In the genomic region with DNA sequence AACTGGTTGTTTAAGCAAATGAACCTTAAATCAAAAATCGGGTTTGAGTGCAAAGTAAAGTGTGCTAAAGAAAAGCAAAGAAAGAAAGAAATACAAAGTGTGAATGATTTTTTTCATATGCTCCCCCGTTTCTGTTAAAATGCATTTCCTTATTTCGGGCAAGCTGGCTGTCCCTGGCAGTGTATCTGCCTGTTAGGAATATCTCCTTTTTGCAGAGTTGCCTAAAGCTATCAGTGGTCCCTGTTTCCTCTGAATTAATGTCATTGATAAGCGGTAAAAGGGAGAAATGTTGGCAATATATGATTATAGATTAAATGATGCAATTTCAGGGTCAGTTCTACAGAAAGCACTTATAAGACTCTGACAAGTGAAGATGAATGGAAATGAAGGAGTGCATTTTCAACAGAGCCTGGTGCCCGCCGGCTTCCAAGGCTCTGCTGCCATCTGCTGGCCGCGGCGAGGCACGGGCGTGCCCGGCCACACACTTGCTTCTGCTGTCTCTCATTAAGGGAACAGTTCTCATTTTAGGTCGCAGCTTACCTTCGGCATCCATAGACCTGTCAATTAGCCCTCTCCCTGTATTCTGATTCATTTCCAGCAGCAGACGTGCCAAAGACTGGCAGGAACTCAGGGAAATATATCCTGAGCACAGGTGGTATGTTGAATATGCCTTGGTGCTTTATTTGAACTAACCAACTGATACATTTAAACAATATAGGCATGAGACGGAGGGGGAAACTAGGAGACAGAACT, we compare ENCODE assay signal across 8 cellular contexts.
DNase-seq lines count a peak whose midpoint lies in the region; ATAC-seq, FAIRE-seq and TF ChIP-seq lines count a peak whose summit lies in the region.

No MANE protein-coding gene starts in this region.

- no peak for FAIRE-seq in frontal cortex (lab: Jason Lieb, UNC)
- no peak for FAIRE-seq in pancreas (lab: Jason Lieb, UNC)

- no peak for TF ChIP-seq EP300 in Ishikawa (IDR thresholded peaks at IDR 0.05; ENCODE audit: borderline replicate concordance)

- no peak overlapping the region for H3K27ac ChIP-seq in RWPE2 (ENCODE audit: poor library complexity, severe bottlenecking)
- no peak overlapping the region for H3K27ac ChIP-seq in pancreas

- 11 to 14% methylated on average over 16 of the region's 16 CpGs for WGBS in pancreas, 2 donors

- H3K4me3 ChIP-seq in RWPE2 (ENCODE audit: severe bottlenecking): no peak overlapping the region
- no peak overlapping the region for H3K4me3 ChIP-seq in pancreas

- TF ChIP-seq RAD21 in Ishikawa (IDR thresholded peaks at IDR 0.05; ENCODE audit: low read depth): peak; percentile 82

- no peaks in the 10 kb centered on the region for H3K9me3 ChIP-seq in RWPE2 (ENCODE audit: severe bottlenecking)
- no peaks in the 10 kb centered on the region for H3K9me3 ChIP-seq in pancreas

- DNase-seq in G401 (ENCODE audit: low spot score): peak; percentile 92
- DNase-seq in RWPE2 (ENCODE audit: low spot score): no peak
- peak; percentile 15 for DNase-seq in activated gamma-delta T cell (lab: John Stamatoyannopoulos, UW)
- DNase-seq in frontal cortex (ENCODE audit: low spot score in 2 of 2): peak; percentile 55 to 59
- peak; percentile 25 to 90 (median 69) for DNase-seq in pancreas
- peak; percentile 59 for DNase-seq in ureter (ENCODE audit: low spot score)

- ATAC-seq in GM21723 (IDR thresholded peaks at IDR 0.05; ENCODE audit: unreplicated experiment) (peak; percentile 92), RWPE2 (ENCODE audit: low read depth) (peak; percentile 95), pancreas (peak; percentile 79 to 96 (median 94))

- in situ Hi-C loops in G401 (cut with HindIII; ENCODE audit: low sequenced_read_pairs): no loop called here

- H3K36me3 ChIP-seq in RWPE2 (ENCODE audit: low read depth) (no peaks in the 10 kb centered on the region), pancreas (no peaks in the 10 kb centered on the region)

- H3K4me1 ChIP-seq in RWPE2 (ENCODE audit: insufficient read depth, poor library complexity, severe bottlenecking) (no peaks in the 10 kb centered on the region), pancreas (no peaks in the 10 kb centered on the region)

- TF ChIP-seq CTCF in RWPE2 (IDR thresholded peaks at IDR 0.05; ENCODE audit: poor library complexity, severe bottlenecking) (peak; percentile 96), pancreas (IDR thresholded peaks at IDR 0.05) (peak; percentile 70 to 98 (median 90))

- intact Hi-C loops in pancreas (cut with DNase I): loop anchor here in 1 of 3 donors (10.0 kb wide), 1 partner anchor 1753 kb away; no protein-coding TSS in a partner anchor

- no peaks in the 10 kb centered on the region for H3K27me3 ChIP-seq in RWPE2 (ENCODE audit: insufficient read depth, poor library complexity, severe bottlenecking)
- no peaks in the 10 kb centered on the region for H3K27me3 ChIP-seq in pancreas

TF ChIP-seq in Ishikawa, 13 proteins besides CTCF, POLR2A, EP300 and RAD21:
- TF ChIP-seq NFIC (IDR thresholded peaks at IDR 0.05) (no peak), CREB1 (IDR thresholded peaks at IDR 0.05; ENCODE audit: low read depth) (no peak), TCF12 (IDR thresholded peaks at IDR 0.05; ENCODE audit: low read depth) (no peak), YY1 (IDR thresholded peaks at IDR 0.05; ENCODE audit: low read depth) (no peak), ZBTB7A (IDR thresholded peaks at IDR 0.05; ENCODE audit: low read depth) (no peak), CEBPB (IDR thresholded peaks at IDR 0.05) (no peak)
- TF ChIP-seq, protein P1, sequence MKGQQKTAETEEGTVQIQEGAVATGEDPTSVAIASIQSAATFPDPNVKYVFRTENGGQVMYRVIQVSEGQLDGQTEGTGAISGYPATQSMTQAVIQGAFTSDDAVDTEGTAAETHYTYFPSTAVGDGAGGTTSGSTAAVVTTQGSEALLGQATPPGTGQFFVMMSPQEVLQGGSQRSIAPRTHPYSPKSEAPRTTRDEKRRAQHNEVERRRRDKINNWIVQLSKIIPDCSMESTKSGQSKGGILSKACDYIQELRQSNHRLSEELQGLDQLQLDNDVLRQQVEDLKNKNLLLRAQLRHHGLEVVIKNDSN (IDR thresholded peaks at IDR 0.05): no peak
- TF ChIP-seq, protein P2, sequence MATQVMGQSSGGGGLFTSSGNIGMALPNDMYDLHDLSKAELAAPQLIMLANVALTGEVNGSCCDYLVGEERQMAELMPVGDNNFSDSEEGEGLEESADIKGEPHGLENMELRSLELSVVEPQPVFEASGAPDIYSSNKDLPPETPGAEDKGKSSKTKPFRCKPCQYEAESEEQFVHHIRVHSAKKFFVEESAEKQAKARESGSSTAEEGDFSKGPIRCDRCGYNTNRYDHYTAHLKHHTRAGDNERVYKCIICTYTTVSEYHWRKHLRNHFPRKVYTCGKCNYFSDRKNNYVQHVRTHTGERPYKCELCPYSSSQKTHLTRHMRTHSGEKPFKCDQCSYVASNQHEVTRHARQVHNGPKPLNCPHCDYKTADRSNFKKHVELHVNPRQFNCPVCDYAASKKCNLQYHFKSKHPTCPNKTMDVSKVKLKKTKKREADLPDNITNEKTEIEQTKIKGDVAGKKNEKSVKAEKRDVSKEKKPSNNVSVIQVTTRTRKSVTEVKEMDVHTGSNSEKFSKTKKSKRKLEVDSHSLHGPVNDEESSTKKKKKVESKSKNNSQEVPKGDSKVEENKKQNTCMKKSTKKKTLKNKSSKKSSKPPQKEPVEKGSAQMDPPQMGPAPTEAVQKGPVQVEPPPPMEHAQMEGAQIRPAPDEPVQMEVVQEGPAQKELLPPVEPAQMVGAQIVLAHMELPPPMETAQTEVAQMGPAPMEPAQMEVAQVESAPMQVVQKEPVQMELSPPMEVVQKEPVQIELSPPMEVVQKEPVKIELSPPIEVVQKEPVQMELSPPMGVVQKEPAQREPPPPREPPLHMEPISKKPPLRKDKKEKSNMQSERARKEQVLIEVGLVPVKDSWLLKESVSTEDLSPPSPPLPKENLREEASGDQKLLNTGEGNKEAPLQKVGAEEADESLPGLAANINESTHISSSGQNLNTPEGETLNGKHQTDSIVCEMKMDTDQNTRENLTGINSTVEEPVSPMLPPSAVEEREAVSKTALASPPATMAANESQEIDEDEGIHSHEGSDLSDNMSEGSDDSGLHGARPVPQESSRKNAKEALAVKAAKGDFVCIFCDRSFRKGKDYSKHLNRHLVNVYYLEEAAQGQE (IDR thresholded peaks at IDR 0.05; ENCODE audit: low read depth): no peak
- TF ChIP-seq, protein P3, sequence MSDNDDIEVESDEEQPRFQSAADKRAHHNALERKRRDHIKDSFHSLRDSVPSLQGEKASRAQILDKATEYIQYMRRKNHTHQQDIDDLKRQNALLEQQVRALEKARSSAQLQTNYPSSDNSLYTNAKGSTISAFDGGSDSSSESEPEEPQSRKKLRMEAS (IDR thresholded peaks at IDR 0.05): no peak
TF ChIP-seq in Ishikawa: peak in this region for 0.
